ENCODE assay signal across 38 cellular contexts in genomic region chr3:79922633-79923032, GRCh38.
"Had no signal": no experiment of that assay in that cellular context is flagged by ENCODE, and none has a peak within 500 bp of the region (broad histone marks: within the 10 kb centered on the region; RNA-seq: fewer than 3 reads in every experiment).

No MANE protein-coding gene starts in this region.

- H3K27me3 Mint-ChIP-seq: activated naive CD4-positive, alpha-beta T cell treated with anti-CD3 and anti-CD28 coated beads, Interleukin-2, amount 10 ng/mL, durations not matched to agents 7 days and 5 days; activated naive CD4-positive, alpha-beta T cell treated with anti-CD3 and anti-CD28 coated beads, Interleukin-2, amount 50 U/mL, for 24 hours; activated naive CD8-positive, alpha-beta T cell; activated naive CD8-positive, alpha-beta T cell treated with anti-CD3 and anti-CD28 coated beads for 36 hours; activated naive CD8-positive, alpha-beta T cell treated with anti-CD3 and anti-CD28 coated beads, Interleukin-2, amount 10 ng/mL, durations not matched to agents 7 days and 5 days; activated naive CD8-positive, alpha-beta T cell treated with anti-CD3 and anti-CD28 coated beads, Interleukin-2, amount 50 U/mL, for 24 hours; activated T-helper 17 cell treated with anti-CD3 and anti-CD28 coated beads, Interleukin-2, amount 50 U/mL, for 72 hours; brain; central memory CD8-positive, alpha-beta T cell had no signal

- H3K9me3 ChIP-seq: adrenal gland, ascending aorta, body of pancreas, breast epithelium had no signal

- H3K4me1 Mint-ChIP-seq: activated naive CD4-positive, alpha-beta T cell treated with anti-CD3 and anti-CD28 coated beads, Interleukin-2, amount 10 ng/mL, durations not matched to agents 7 days and 5 days; activated naive CD4-positive, alpha-beta T cell treated with anti-CD3 and anti-CD28 coated beads, Interleukin-2, amount 50 U/mL, for 24 hours; activated naive CD8-positive, alpha-beta T cell treated with anti-CD3 and anti-CD28 coated beads for 36 hours; activated naive CD8-positive, alpha-beta T cell treated with anti-CD3 and anti-CD28 coated beads, Interleukin-2, amount 10 ng/mL, durations not matched to agents 7 days and 5 days; activated naive CD8-positive, alpha-beta T cell treated with anti-CD3 and anti-CD28 coated beads, Interleukin-2, amount 50 U/mL, for 24 hours; activated T-helper 17 cell treated with anti-CD3 and anti-CD28 coated beads, Interleukin-2, amount 50 U/mL, for 72 hours; brain; central memory CD8-positive, alpha-beta T cell had no signal

- H3K4me1 ChIP-seq: adrenal gland, ascending aorta, body of pancreas, breast epithelium had no signal

- H3K9me3 Mint-ChIP-seq: activated naive CD4-positive, alpha-beta T cell treated with anti-CD3 and anti-CD28 coated beads, Interleukin-2, amount 50 U/mL, for 24 hours; activated naive CD8-positive, alpha-beta T cell treated with anti-CD3 and anti-CD28 coated beads, Interleukin-2, amount 10 ng/mL, durations not matched to agents 7 days and 5 days; activated T-helper 1 cell treated with anti-CD3 and anti-CD28 coated beads, Interleukin-12 subunit alpha, Interleukin-12 subunit beta, Interleukin-2, Interleukin-4 antibody, amounts not matched to agents 30 ng/mL and 10 ng/mL and 1 ng/mL, durations not matched to agents 14 hours and 24 hours and 36 hours; brain had no signal

- DNase-seq: activated effector memory CD4-positive, alpha-beta T cell treated with anti-CD3 and anti-CD28 coated beads, Interleukin-2, amount 50 U/mL, for 16 hours; activated effector memory CD4-positive, alpha-beta T cell treated with Interleukin-2 at 50 U/mL for 16 hours; activated gamma-delta T cell; activated gamma-delta T cell treated with Interleukin-2 at 50 U/mL for 16 hours; activated naive CD4-positive, alpha-beta T cell; activated naive CD4-positive, alpha-beta T cell treated with anti-CD3 and anti-CD28 coated beads for 36 hours; activated naive CD4-positive, alpha-beta T cell treated with anti-CD3 and anti-CD28 coated beads, Interleukin-2, amount 10 ng/mL, durations not matched to agents 7 days and 5 days; activated naive CD4-positive, alpha-beta T cell treated with anti-CD3 and anti-CD28 coated beads, Interleukin-2, amount 50 U/mL, for 16 hours; activated naive CD4-positive, alpha-beta T cell treated with Interleukin-2 at 50 U/mL for 16 hours; activated naive CD8-positive, alpha-beta T cell treated with anti-CD3 and anti-CD28 coated beads for 36 hours; activated naive CD8-positive, alpha-beta T cell treated with anti-CD3 and anti-CD28 coated beads, Interleukin-2, amount 10 ng/mL, durations not matched to agents 7 days and 5 days; activated naive CD8-positive, alpha-beta T cell treated with anti-CD3 and anti-CD28 coated beads, Interleukin-2, amount 50 U/mL, for 24 hours; activated T-cell treated with anti-CD3 and anti-CD28 coated beads, Interleukin-2, amount 50 U/mL, for 4 hours; activated T-cell treated with anti-CD3 and anti-CD28 coated beads, Interleukin-2, amount 50 U/mL, for 48 hours; activated T-cell treated with anti-CD3 and anti-CD28 coated beads, Interleukin-2, amount 50 U/mL, for 72 hours; adrenal gland; amniotic stem cell; amygdala; anterior cingulate cortex; aorta; body of pancreas; brain microvascular endothelial cell; caudate nucleus; central memory CD4-positive, alpha-beta T cell; cerebellar nuclear complex had no signal

- H3K4me3 Mint-ChIP-seq: activated naive CD4-positive, alpha-beta T cell treated with anti-CD3 and anti-CD28 coated beads for 36 hours; activated naive CD4-positive, alpha-beta T cell treated with anti-CD3 and anti-CD28 coated beads, Interleukin-2, amount 10 ng/mL, durations not matched to agents 7 days and 5 days; activated naive CD4-positive, alpha-beta T cell treated with anti-CD3 and anti-CD28 coated beads, Interleukin-2, amount 50 U/mL, for 24 hours; activated naive CD8-positive, alpha-beta T cell; activated naive CD8-positive, alpha-beta T cell treated with anti-CD3 and anti-CD28 coated beads for 36 hours; activated naive CD8-positive, alpha-beta T cell treated with anti-CD3 and anti-CD28 coated beads, Interleukin-2, amount 10 ng/mL, durations not matched to agents 7 days and 5 days; activated naive CD8-positive, alpha-beta T cell treated with anti-CD3 and anti-CD28 coated beads, Interleukin-2, amount 50 U/mL, for 24 hours; activated T-cell treated with anti-CD3 and anti-CD28 coated beads, Interleukin-2, amount 50 U/mL, for 4 hours; activated T-cell treated with anti-CD3 and anti-CD28 coated beads, Interleukin-2, amount 50 U/mL, for 72 hours; activated T-helper 1 cell treated with anti-CD3 and anti-CD28 coated beads, Interleukin-12 subunit alpha, Interleukin-12 subunit beta, Interleukin-2, Interleukin-4 antibody, amounts not matched to agents 30 ng/mL and 10 ng/mL and 1 ng/mL, durations not matched to agents 14 hours and 24 hours and 36 hours; activated T-helper 17 cell treated with anti-CD3 and anti-CD28 coated beads, Interleukin-2, amount 50 U/mL, for 72 hours; brain; central memory CD8-positive, alpha-beta T cell had no signal

- H3K27me3 ChIP-seq: adrenal gland, ascending aorta, body of pancreas, brain microvascular endothelial cell, breast epithelium, cardiac muscle cell had no signal

- H3K36me3 ChIP-seq: adrenal gland, ascending aorta, brain microvascular endothelial cell, breast epithelium, cardiac muscle cell had no signal

- H3K4me3 ChIP-seq: adrenal gland, ascending aorta, body of pancreas, breast epithelium, cardiac muscle cell had no signal

- H3K27ac ChIP-seq: adrenal gland, ascending aorta, body of pancreas, brain microvascular endothelial cell, breast epithelium, cardiac muscle cell had no signal

- H3K27ac Mint-ChIP-seq: activated naive CD4-positive, alpha-beta T cell treated with anti-CD3 and anti-CD28 coated beads for 36 hours; activated naive CD4-positive, alpha-beta T cell treated with anti-CD3 and anti-CD28 coated beads, Interleukin-2, amount 10 ng/mL, durations not matched to agents 7 days and 5 days; activated naive CD4-positive, alpha-beta T cell treated with anti-CD3 and anti-CD28 coated beads, Interleukin-2, amount 50 U/mL, for 24 hours; activated naive CD4-positive, alpha-beta T cell treated with anti-CD3 and anti-CD28 coated beads, Interleukin-2, amount 50 U/mL, for 72 hours; activated naive CD8-positive, alpha-beta T cell; activated naive CD8-positive, alpha-beta T cell treated with anti-CD3 and anti-CD28 coated beads for 36 hours; activated naive CD8-positive, alpha-beta T cell treated with anti-CD3 and anti-CD28 coated beads, Interleukin-2, amount 10 ng/mL, durations not matched to agents 7 days and 5 days; activated naive CD8-positive, alpha-beta T cell treated with anti-CD3 and anti-CD28 coated beads, Interleukin-2, amount 50 U/mL, for 24 hours; activated T-cell treated with anti-CD3 and anti-CD28 coated beads, Interleukin-2, amount 50 U/mL, for 72 hours; activated T-helper 1 cell treated with anti-CD3 and anti-CD28 coated beads, Interleukin-12 subunit alpha, Interleukin-12 subunit beta, Interleukin-2, Interleukin-4 antibody, amounts not matched to agents 30 ng/mL and 10 ng/mL and 1 ng/mL, durations not matched to agents 14 hours and 24 hours and 36 hours; activated T-helper 17 cell treated with anti-CD3 and anti-CD28 coated beads, Interleukin-2, amount 50 U/mL, for 72 hours; activated T-helper 2 cell treated with anti-CD3 and anti-CD28 coated beads, Interferon-gamma antibody, Interleukin-2, Interleukin-4, amounts not matched to agents 10 μg/mL and 5 μg/mL and 100 μg/mL, durations not matched to agents 14 hours and 24 hours and 36 hours; brain had no signal

- FAIRE-seq: bronchial epithelial cell, colon had no signal

- H3K36me3 Mint-ChIP-seq: activated naive CD4-positive, alpha-beta T cell treated with anti-CD3 and anti-CD28 coated beads, Interleukin-2, amount 10 ng/mL, durations not matched to agents 7 days and 5 days; activated naive CD4-positive, alpha-beta T cell treated with anti-CD3 and anti-CD28 coated beads, Interleukin-2, amount 50 U/mL, for 24 hours; activated naive CD4-positive, alpha-beta T cell treated with anti-CD3 and anti-CD28 coated beads, Interleukin-2, amount 50 U/mL, for 72 hours; activated naive CD8-positive, alpha-beta T cell; activated naive CD8-positive, alpha-beta T cell treated with anti-CD3 and anti-CD28 coated beads for 36 hours; activated naive CD8-positive, alpha-beta T cell treated with anti-CD3 and anti-CD28 coated beads, Interleukin-2, amount 10 ng/mL, durations not matched to agents 7 days and 5 days; brain had no signal
